1 cellular context compared by ENCODE assay signal in genomic region chr6:43823390-43823789, GRCh38.
TF ChIP-seq lines count a peak whose summit lies in the region.

No MANE protein-coding gene starts in this region.

TF ChIP-seq in HepG2, 621 proteins besides CTCF, POLR2A, EP300 and RAD21:
- TF ChIP-seq CENPX (CRISPR knock-in tag; IDR thresholded peaks at IDR 0.05) = no peak
- TF ChIP-seq E2F5 (CRISPR knock-in tag; conservative IDR thresholded peaks at IDR 0.05) = no peak
- 0 out of 2 replicates have a peak, but pooled peaks have one; percentile 14 for TF ChIP-seq ARHGAP35 (CRISPR knock-in tag; IDR thresholded peaks at IDR 0.05; ENCODE audit: borderline replicate concordance)
- 0 out of 2 replicates have a peak, but pooled peaks have one; percentile 10 for TF ChIP-seq ZNF563 (CRISPR knock-in tag; IDR thresholded peaks at IDR 0.05)
- TF ChIP-seq GATA4 (IDR thresholded peaks at IDR 0.05; ENCODE audit: borderline replicate concordance, low read depth) = no peak
- no peak for TF ChIP-seq SP140L (CRISPR knock-in tag; IDR thresholded peaks at IDR 0.05; ENCODE audit: borderline replicate concordance)
- peak; percentile 64; the same call in 1 of the 2 replicates for TF ChIP-seq IRF9 (CRISPR knock-in tag; IDR thresholded peaks at IDR 0.05; ENCODE audit: borderline replicate concordance)
- TF ChIP-seq ZNF281 (CRISPR knock-in tag; IDR thresholded peaks at IDR 0.05; ENCODE audit: borderline replicate concordance) = no peak
- TF ChIP-seq ZBTB42 (CRISPR knock-in tag; IDR thresholded peaks at IDR 0.05) = no peak
- no peak for TF ChIP-seq ZNF33B (CRISPR knock-in tag; IDR thresholded peaks at IDR 0.05)
- TF ChIP-seq SALL2 (CRISPR knock-in tag; IDR thresholded peaks at IDR 0.05) = no peak
- TF ChIP-seq ZNF549 (CRISPR knock-in tag; IDR thresholded peaks at IDR 0.05) = no peak
- no peak for TF ChIP-seq PBX3 (CRISPR knock-in tag; IDR thresholded peaks at IDR 0.05; ENCODE audit: borderline replicate concordance)
- TF ChIP-seq IKZF1 (IDR thresholded peaks at IDR 0.05) = no peak
TF ChIP-seq in HepG2: peak in this region for 3.
